ENCODE assay signal across 27 cellular contexts in the genomic region with DNA sequence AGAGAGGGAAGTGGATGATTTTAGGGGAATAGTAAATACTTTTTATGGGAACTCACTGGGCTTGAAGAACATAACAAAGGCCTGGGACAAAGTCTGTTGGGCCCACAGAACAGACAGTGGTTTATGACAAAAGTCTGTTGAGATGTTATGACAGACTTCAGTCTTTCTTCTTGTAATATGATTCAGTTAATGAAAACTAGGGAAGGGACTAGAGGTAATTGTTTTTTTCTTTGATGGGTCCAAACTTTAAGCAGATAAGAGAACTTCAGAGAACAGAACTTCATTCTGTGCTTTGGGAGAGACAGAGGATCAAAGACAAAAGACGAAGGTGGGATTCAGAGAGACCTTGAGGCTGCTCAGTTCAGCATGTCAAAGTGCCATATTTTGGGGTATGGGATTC. TPM values are rescaled to one million over a fixed set of nuclear protein-coding genes. Genes with fewer than 3 reads are reported as not detected.
DNase-seq lines count a peak whose midpoint lies in the region; ATAC-seq, FAIRE-seq and TF ChIP-seq lines count a peak whose summit lies in the region.
"Had no signal": no experiment of that assay in that cellular context is flagged by ENCODE, and none has a peak within 500 bp of the region (broad histone marks: within the 10 kb centered on the region; RNA-seq: fewer than 3 reads in every experiment).

No MANE protein-coding gene starts in this region.

- intact Hi-C loops in HepG2 (cut with micrococcal nuclease; ENCODE audit: unreplicated experiment) (no loop called here), right lobe of liver (cut with DNase I) (no loop called here)

- in situ Hi-C loops in HepG2 (cut with HindIII; ENCODE audit: extremely low pct_ligation_motif_present, low pct_unique_long_range_greater_than_20kb), result no loop called here

- TF ChIP-seq POLR2A in HepG2 (IDR thresholded peaks at IDR 0.05; ENCODE audit: insufficient read depth in 1 of 2, low read depth in 2 of 2, low read length in 2 of 2) (no peak), right lobe of liver (IDR thresholded peaks at IDR 0.05) (no peak)

- peaks cover 4% of the 10 kb centered on the region for H3K79me2 ChIP-seq in HepG2 (ENCODE audit: insufficient read depth, low read length)

- no peaks in the 10 kb centered on the region for H3K9me3 ChIP-seq in HepG2 (ENCODE audit: low read length)
- H3K9me3 ChIP-seq in right lobe of liver, result no peaks in the 10 kb centered on the region
- no peaks in the 10 kb centered on the region for H3K9me3 ChIP-seq in muscle layer of colon (ENCODE audit: low read length)
- H3K9me3 ChIP-seq: BE2C, BLaER1 had no signal

- no peak; the same call in 1 of the 3 replicates for ATAC-seq in HepG2
- no peak for ATAC-seq in right lobe of liver
- no peak for ATAC-seq in HG02970 (IDR thresholded peaks at IDR 0.05; ENCODE audit: low FRiP score, unreplicated experiment)
- ATAC-seq: GM12878 had no signal

- H3K9ac ChIP-seq in HepG2 (ENCODE audit: insufficient read depth, low read depth, low read length) (no peak overlapping the region), muscle layer of colon (ENCODE audit: low read length) (no peak overlapping the region), rectal smooth muscle tissue (ENCODE audit: low read length) (no peak overlapping the region)
- H3K9ac ChIP-seq: BLaER1 had no signal

- H3K4me3 ChIP-seq in HepG2 (replicated peaks in 1 of 3; ENCODE audit: insufficient read depth in 1 of 3, low read depth in 2 of 3, low read length in 3 of 3) (no peak overlapping the region), right lobe of liver (no peak overlapping the region), muscle layer of colon (ENCODE audit: low read depth in 1 of 2, low read length in 2 of 2) (no peak overlapping the region), rectal smooth muscle tissue (ENCODE audit: low read length) (no peak overlapping the region)
- H3K4me3 ChIP-seq: BLaER1, GM12878 had no signal

- no peaks in the 10 kb centered on the region for H4K20me1 ChIP-seq in HepG2 (ENCODE audit: insufficient read depth, low read length)
- H4K20me1 ChIP-seq: BLaER1 had no signal

- H3K27me3 ChIP-seq in HepG2 (ENCODE audit: control insufficient read depth in 1 of 2, insufficient read depth in 2 of 2, low read length in 2 of 2) (no peaks in the 10 kb centered on the region), right lobe of liver (no peaks in the 10 kb centered on the region), muscle layer of colon (ENCODE audit: control insufficient read depth in 1 of 2, insufficient read depth in 2 of 2, low read length in 2 of 2) (no peaks in the 10 kb centered on the region), rectal smooth muscle tissue (ENCODE audit: control insufficient read depth, insufficient read depth, low read length) (no peaks in the 10 kb centered on the region)
- H3K27me3 ChIP-seq: BE2C, BLaER1 had no signal

- no peak for FAIRE-seq in HepG2 (lab: Jason Lieb, UNC)
- FAIRE-seq: A204.1, GM12878, GM12892, GM18507, GM19239 had no signal

- DNase-seq in HepG2 (ENCODE audit: low spot score) (peak; percentile 37), right lobe of liver (no peak), H4 (ENCODE audit: low spot score) (no peak)
- DNase-seq: 8988T; ACHN; BE2C; C1 segment of cervical spinal cord; CD4-positive, alpha-beta memory T cell; CD4-positive, CD25-positive, alpha-beta regulatory T cell; CD8-positive, alpha-beta memory T cell; COR-L47; DMS 273 treated with DMSO at 0.1 percent for 48 hours; DMS153; DMS53; DMS79; DND-41; EL; GDM1 had no signal

- WGBS in HepG2 (ENCODE audit: low lambda C conversion rate), result 17% methylated on average over 1 of the region's 1 CpG
- WGBS in right lobe of liver (ENCODE audit: insufficient coverage, low coverage, low lambda C conversion rate, missing lambda C conversion rate), result 90% methylated on average over 1 of the region's 1 CpG

- TF ChIP-seq EP300 in HepG2 (IDR thresholded peaks at IDR 0.05; ENCODE audit: low read depth in 2 of 2, low read length in 2 of 2) (peak in 1 of 2 experiments; percentile 34; a peak in 1 of 4 replicates), HepG2 (CRISPR knock-in tag; IDR thresholded peaks at IDR 0.05; ENCODE audit: borderline replicate concordance) (no peak)

- POLR2A ChIA-PET in HepG2 (lab: Yijun Ruan, JAX), result no interaction called here

- no TSS peak for BruUV-seq in HepG2 (replicated peaks; lab: Mats Ljungman, UMichigan)

- no peak for TF ChIP-seq RAD21 in HepG2 (CRISPR knock-in tag; IDR thresholded peaks at IDR 0.05)

- no peaks in the 10 kb centered on the region for H3K36me3 ChIP-seq in HepG2 (replicated peaks in 1 of 2; ENCODE audit: control insufficient read depth in 1 of 2, insufficient read depth in 2 of 2, low read length in 2 of 2)
- no peaks in the 10 kb centered on the region for H3K36me3 ChIP-seq in right lobe of liver
- H3K36me3 ChIP-seq in muscle layer of colon (ENCODE audit: insufficient read depth, low read length), result no peaks in the 10 kb centered on the region
- H3K36me3 ChIP-seq in rectal smooth muscle tissue (ENCODE audit: control insufficient read depth, insufficient read depth, low read length), result no peaks in the 10 kb centered on the region
- H3K36me3 ChIP-seq: BLaER1 had no signal

- peak overlapping the region; percentile 20; the same call in 1 of the 2 replicates for H3K4me2 ChIP-seq in HepG2 (ENCODE audit: low read depth, low read length)
- H3K4me2 ChIP-seq: BLaER1 had no signal

- TF ChIP-seq CTCF in HepG2 (CRISPR knock-in tag; IDR thresholded peaks at IDR 0.05) (no peak), right lobe of liver (IDR thresholded peaks at IDR 0.05) (no peak)

- peaks cover 23% of the 10 kb centered on the region for H3K4me1 ChIP-seq in HepG2 (ENCODE audit: insufficient read depth, low read length)
- no peaks in the 10 kb centered on the region for H3K4me1 ChIP-seq in right lobe of liver
- H3K4me1 ChIP-seq in muscle layer of colon (ENCODE audit: insufficient read depth, low read length), result peaks cover 65% of the 10 kb centered on the region
- H3K4me1 ChIP-seq in rectal smooth muscle tissue (ENCODE audit: control insufficient read depth, insufficient read depth, low read length), result peaks cover 16% of the 10 kb centered on the region
- H3K4me1 ChIP-seq: BE2C, BLaER1 had no signal

- CTCF ChIA-PET in HepG2 (lab: Yijun Ruan, JAX; ENCODE audit: low intra/inter-chr PET ratio, low total read pairs), result no interaction called here

- H3K27ac ChIP-seq in HepG2 (ENCODE audit: extremely low read length, insufficient read depth, low read length) (no peak overlapping the region), right lobe of liver (no peak overlapping the region), muscle layer of colon (ENCODE audit: low read depth, low read length) (peak overlapping the region; percentile 50), rectal smooth muscle tissue (ENCODE audit: low read depth, low read length) (peak overlapping the region; percentile 20)
- H3K27ac ChIP-seq: BLaER1 had no signal

- H2AFZ ChIP-seq in HepG2 (ENCODE audit: low read length), result no peak overlapping the region

TF ChIP-seq in HepG2, 621 proteins besides CTCF, POLR2A, EP300 and RAD21 (continues in another document):
- TF ChIP-seq ZBTB46 (CRISPR knock-in tag; IDR thresholded peaks at IDR 0.05; ENCODE audit: borderline replicate concordance) (no peak), JARID2 (CRISPR knock-in tag; IDR thresholded peaks at IDR 0.05; ENCODE audit: insufficient replicate concordance) (no peak), GTF2F1 (IDR thresholded peaks at IDR 0.05; ENCODE audit: low read length) (no peak), ZNF652 (CRISPR knock-in tag; IDR thresholded peaks at IDR 0.05; ENCODE audit: borderline replicate concordance, low read depth) (no peak), RXRA (CRISPR knock-in tag; IDR thresholded peaks at IDR 0.05) (no peak), SOX5 (CRISPR knock-in tag; IDR thresholded peaks at IDR 0.05; ENCODE audit: borderline replicate concordance) (peak; percentile 17; the same call in 1 of the 2 replicates)

RNA-seq across cellular contexts. Expression of gene CRYBG3, which starts 9.3 kb away (rescaled TPM):
- 10.9 and 15.9 TPM in 2 replicates for total RNA-seq in HepG2 (2016; rRNA removed; fragmentation: Illumina TruSeq; extraction: Trizol)
- 5.1 and 8.7 TPM in 2 replicates for total RNA-seq in HepG2 (2016; cell fraction: cytosol; rRNA removed; fragmentation: Illumina TruSeq; extraction: Trizol; ENCODE audit: low read depth)
- 10.2 and 15.2 TPM in 2 replicates for total RNA-seq in HepG2 (2016; cell fraction: insoluble cytoplasmic fraction; rRNA removed; fragmentation: Illumina TruSeq; extraction: Trizol)
- 2.5 and 3.9 TPM in 2 replicates for total RNA-seq in HepG2 (2016; cell fraction: membrane; rRNA removed; fragmentation: Illumina TruSeq; extraction: Trizol)
- total RNA-seq in HepG2 (2016; cell fraction: nucleus; rRNA removed; fragmentation: Illumina TruSeq; extraction: Trizol), result 32.9 and 33.5 TPM in 2 replicates
- polyA plus RNA-seq in HepG2 (2011; rRNA removed), result 3.7 and 3.8 TPM in 2 replicates
- polyA plus RNA-seq in HepG2 (2011; cell fraction: cytosol; rRNA removed), result 1.3 and 1.6 TPM in 2 replicates
- polyA plus RNA-seq in HepG2 (2011; cell fraction: nucleus; rRNA removed), result 5.1 and 5.8 TPM in 2 replicates
- polyA plus RNA-seq in HepG2 (2012), result 2.8 and 2.9 TPM in 2 replicates
- 4.5 and 5.0 TPM in 2 replicates for polyA plus RNA-seq in HepG2 (2016; cell fraction: cytosol; fragmentation: Illumina TruSeq; extraction: Trizol; ENCODE audit: low read depth)
- polyA plus RNA-seq in HepG2 (2016; cell fraction: insoluble cytoplasmic fraction; fragmentation: Illumina TruSeq; extraction: Trizol; ENCODE audit: low read depth), result 4.9 and 5.9 TPM in 2 replicates
- polyA plus RNA-seq in HepG2 (2016; cell fraction: membrane; fragmentation: Illumina TruSeq; extraction: Trizol; ENCODE audit: low read depth), result 0.71 and 0.86 TPM in 2 replicates
- polyA plus RNA-seq in HepG2 (2016; cell fraction: nucleus; fragmentation: Illumina TruSeq; extraction: Trizol; ENCODE audit: insufficient read depth, low read depth), result 20.3 and 26.9 TPM in 2 replicates
- 4.3 and 5.1 TPM in 2 replicates for polyA minus RNA-seq in HepG2 (2011; rRNA and poly(A)+ RNA removed; ENCODE audit: low replicate concordance)
- polyA minus RNA-seq in HepG2 (2011; cell fraction: cytosol; rRNA and poly(A)+ RNA removed), result 6.0 and 6.6 TPM in 2 replicates
- polyA minus RNA-seq in HepG2 (2011; cell fraction: nucleus; rRNA and poly(A)+ RNA removed), result 31.0 and 35.2 TPM in 2 replicates
- total RNA-seq in right lobe of liver, result 10 to 100 TPM in 1 of 6 experiments, 1 to 10 TPM in 5; 4.7 to 10.2 (median 5.0) TPM
- 8.2 and 9.2 TPM in 2 replicates for total RNA-seq in H4 (2014; rRNA removed; shearing (Covaris generic))

Comparison
In these comparisons a context has a peak if more than half of its experiments do, and no peak if none do; other contexts are left out.
1. H3K27ac ChIP-seq: peak in muscle layer of colon (single experiment) and rectal smooth muscle tissue (single experiment); none in HepG2 (single experiment) and right lobe of liver (0 of 3).